Comparison of ENCODE assay signal across 8 cellular contexts in the genomic region with DNA sequence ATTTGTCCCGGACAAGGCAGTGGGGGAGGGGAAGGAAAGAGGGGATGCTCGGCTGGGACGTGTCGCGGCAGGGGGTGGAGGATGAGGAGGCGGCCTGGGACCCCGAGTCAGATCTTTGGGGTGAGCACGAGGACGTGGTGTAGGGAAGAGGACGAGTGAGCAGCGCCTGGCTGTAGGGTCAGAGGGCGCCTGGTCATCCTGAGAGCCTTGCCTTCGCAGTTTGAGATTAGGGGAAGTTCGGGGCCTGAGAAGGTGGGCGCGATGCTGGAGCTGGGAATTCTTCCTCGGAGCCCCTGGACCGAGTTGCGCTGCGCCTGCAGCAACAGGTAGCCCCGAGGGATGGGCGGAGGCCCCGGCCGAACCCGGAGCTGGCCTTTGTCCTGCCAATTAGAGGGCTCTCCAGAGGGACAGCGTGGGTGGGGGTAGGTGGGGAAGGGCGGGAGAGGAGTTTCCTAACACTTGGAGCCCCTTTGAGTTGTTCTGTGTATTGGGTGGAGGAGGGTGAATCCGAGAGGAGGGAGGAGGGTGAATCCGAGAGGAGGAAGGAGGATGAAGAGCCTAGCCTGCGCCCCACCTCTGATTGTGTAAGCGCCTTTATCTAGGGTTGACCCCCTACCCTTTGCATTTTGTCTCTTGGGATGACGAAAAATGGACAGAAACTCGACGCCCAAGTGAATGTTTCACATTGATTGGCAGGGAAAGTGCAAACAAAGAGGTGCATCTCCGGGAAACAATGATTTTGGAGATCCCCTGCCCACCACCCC.
DNase-seq lines count a peak whose midpoint lies in the region; ATAC-seq and TF ChIP-seq lines count a peak whose summit lies in the region.

No MANE protein-coding gene starts in this region.

- ATAC-seq in omental fat pad (ENCODE audit: low FRiP score) (peak; percentile 3), HG02588 (IDR thresholded peaks at IDR 0.05; ENCODE audit: unreplicated experiment) (no peak)

- H4K20me1 ChIP-seq in OCI-LY3 (ENCODE audit: insufficient read depth, low read length) (no peaks in the 10 kb centered on the region), fibroblast of lung (ENCODE audit: control insufficient read depth, extremely low read depth, insufficient read depth, low read length) (no peaks in the 10 kb centered on the region)

- TF ChIP-seq CTCF in Calu3 (IDR thresholded peaks at IDR 0.05; ENCODE audit: unreplicated experiment), result no peak
- TF ChIP-seq CTCF in OCI-LY3 (IDR thresholded peaks at IDR 0.05; ENCODE audit: low read depth, low read length), result no peak
- TF ChIP-seq CTCF in fibroblast of lung (conservative IDR thresholded peaks at IDR 0.05 in 1 of 2, IDR thresholded peaks at IDR 0.05 in 1 of 2; ENCODE audit: low read depth in 1 of 2, low read length in 2 of 2), result no peak
- no peak for TF ChIP-seq CTCF in omental fat pad (IDR thresholded peaks at IDR 0.05)

- H3K4me1 Mint-ChIP-seq in Calu3 (ENCODE audit: low read depth, unreplicated experiment), result peaks cover 16% of the 10 kb centered on the region

- DNase-seq in Calu3, result no peak
- DNase-seq in fibroblast of lung (ENCODE audit: low read depth in 2 of 2), result peak in 1 of 2 donors; percentile 10
- no peak for DNase-seq in omental fat pad (ENCODE audit: low spot score)
- DNase-seq in activated gamma-delta T cell treated with Interleukin-2 at 50 U/mL for 16 hours, result no peak
- no peak for DNase-seq in NCI-H510A (lab: John Stamatoyannopoulos, UW)
- no peak for DNase-seq in activated CD4-positive, alpha-beta T cell treated with anti-CD3 and anti-CD28 coated beads for 1 hour

- intact Hi-C loops in Calu3 (cut with micrococcal nuclease; ENCODE audit: unreplicated experiment), result no loop called here

- H3K9ac ChIP-seq in OCI-LY3 (ENCODE audit: low read length) (no peak overlapping the region; the same call in 1 of the 2 replicates), fibroblast of lung (ENCODE audit: insufficient read depth, low read length) (no peak overlapping the region)

- no peak overlapping the region for H3K27ac ChIP-seq in OCI-LY3 (ENCODE audit: low read length)
- H3K27ac ChIP-seq in fibroblast of lung (ENCODE audit: insufficient read depth, low read length), result no peak overlapping the region

- no peak overlapping the region for H2AFZ ChIP-seq in OCI-LY3 (ENCODE audit: low read depth, low read length)
- H2AFZ ChIP-seq in fibroblast of lung (ENCODE audit: low read length), result no peak overlapping the region

- CTCF ChIA-PET in Calu3 (lab: Charles Lee), result no interaction called here

- H3K4me3 Mint-ChIP-seq in Calu3 (ENCODE audit: low read depth, unreplicated experiment), result peak overlapping the region; percentile 95

- H3K4me2 ChIP-seq in OCI-LY3 (ENCODE audit: low read length) (peak overlapping the region; percentile 54), fibroblast of lung (ENCODE audit: extremely low read depth, insufficient read depth, low read length) (peak overlapping the region; percentile 57)

- peaks cover 55% of the 10 kb centered on the region for H3K27me3 Mint-ChIP-seq in Calu3 (ENCODE audit: unreplicated experiment)

- H3K36me3 ChIP-seq in OCI-LY3 (replicated peaks; ENCODE audit: low read depth, low read length), result no peaks in the 10 kb centered on the region
- no peaks in the 10 kb centered on the region for H3K36me3 ChIP-seq in fibroblast of lung (ENCODE audit: control insufficient read depth, insufficient read depth, low read length)

- H3K9me3 ChIP-seq in OCI-LY3 (ENCODE audit: insufficient read depth, low read length), result no peaks in the 10 kb centered on the region
- no peaks in the 10 kb centered on the region for H3K9me3 ChIP-seq in fibroblast of lung (ENCODE audit: control insufficient read depth, insufficient read depth, low read depth, low read length)

- H3K36me3 Mint-ChIP-seq in Calu3 (ENCODE audit: insufficient read depth, unreplicated experiment), result peaks cover 26% of the 10 kb centered on the region

- no TSS peak for BruUV-seq in Calu3 (replicated peaks; lab: Mats Ljungman, UMichigan)

- H3K4me3 ChIP-seq in OCI-LY3 (ENCODE audit: low read length), result peak overlapping the region; percentile 65
- H3K4me3 ChIP-seq in fibroblast of lung (replicated peaks in 1 of 4; ENCODE audit: control extremely low read depth in 1 of 4, insufficient read depth in 1 of 4, low read depth in 3 of 4, low read length in 4 of 4), result peak overlapping the region; percentile 21 to 64 (median 50)

- H3K4me1 ChIP-seq in OCI-LY3 (ENCODE audit: low read length) (no peaks in the 10 kb centered on the region), fibroblast of lung (ENCODE audit: control insufficient read depth, extremely low read depth, insufficient read depth, low read length) (no peaks in the 10 kb centered on the region)

- H3K9me3 Mint-ChIP-seq in Calu3 (ENCODE audit: low read depth, unreplicated experiment), result no peaks in the 10 kb centered on the region

- H3K79me2 ChIP-seq in OCI-LY3 (ENCODE audit: low read length) (no peaks in the 10 kb centered on the region), fibroblast of lung (ENCODE audit: control insufficient read depth, insufficient read depth, low read length) (no peaks in the 10 kb centered on the region)

- H3K27me3 ChIP-seq in OCI-LY3 (ENCODE audit: low read depth, low read length), result no peaks in the 10 kb centered on the region
- peaks cover 15% of the 10 kb centered on the region for H3K27me3 ChIP-seq in fibroblast of lung (ENCODE audit: control insufficient read depth, insufficient read depth, low read length)

- no peak overlapping the region for H3K27ac Mint-ChIP-seq in Calu3 (ENCODE audit: unreplicated experiment)
